In genomic region chr2:190335225-190335559, GRCh38 we compare ENCODE assay signal across 2 cellular contexts.
TF ChIP-seq lines count a peak whose summit lies in the region.

No MANE protein-coding gene starts in this region.

TF ChIP-seq in IMR-90, 13 proteins besides CTCF, POLR2A, EP300 and RAD21:
- TF ChIP-seq CEBPB (IDR thresholded peaks at IDR 0.05; ENCODE audit: low read depth, low read length), result peak; percentile 48; the same call in 1 of the 2 replicates
- TF ChIP-seq FOS (IDR thresholded peaks at IDR 0.05; ENCODE audit: low read depth, low read length), result no peak

TF ChIP-seq in HepG2, 621 proteins besides CTCF, POLR2A, EP300 and RAD21:
- no peak for TF ChIP-seq ZMAT3 (CRISPR knock-in tag; conservative IDR thresholded peaks at IDR 0.05)
- TF ChIP-seq IRF9 (CRISPR knock-in tag; IDR thresholded peaks at IDR 0.05; ENCODE audit: borderline replicate concordance), result no peak
- peak; percentile 38; the same call in 1 of the 2 replicates for TF ChIP-seq ELF3 (CRISPR knock-in tag; IDR thresholded peaks at IDR 0.05)
- peak; percentile 72 for TF ChIP-seq RBFOX2 (IDR thresholded peaks at IDR 0.05; ENCODE audit: low read depth, low read length)
- peak; percentile 47; the same call in 1 of the 2 replicates for TF ChIP-seq HNRNPUL1 (IDR thresholded peaks at IDR 0.05; ENCODE audit: low read depth, low read length)
- no peak for TF ChIP-seq ZNF577 (CRISPR knock-in tag; IDR thresholded peaks at IDR 0.05; ENCODE audit: borderline replicate concordance, low read depth)
- no peak for TF ChIP-seq ZNF816 (CRISPR knock-in tag; IDR thresholded peaks at IDR 0.05; ENCODE audit: borderline replicate concordance)
- peak; percentile 75 for TF ChIP-seq ZBTB40 (IDR thresholded peaks at IDR 0.05)
- TF ChIP-seq ZBTB40 (CRISPR knock-in tag; IDR thresholded peaks at IDR 0.05), result no peak; the same call in 1 of the 2 replicates
- peak; percentile 72; the same call in 1 of the 2 replicates for TF ChIP-seq HNF1A (IDR thresholded peaks at IDR 0.05; ENCODE audit: low read depth)
- no peak for TF ChIP-seq HNF1A (CRISPR knock-in tag; IDR thresholded peaks at IDR 0.05; ENCODE audit: borderline replicate concordance)
- no peak for TF ChIP-seq ZNF7 (CRISPR knock-in tag; IDR thresholded peaks at IDR 0.05)
- peak; percentile 58; the same call in 1 of the 2 replicates for TF ChIP-seq ARID3A (IDR thresholded peaks at IDR 0.05; ENCODE audit: low read depth, low read length)
- TF ChIP-seq CBX2 (IDR thresholded peaks at IDR 0.05; ENCODE audit: low read depth, low read length), result no peak
- 0 out of 2 replicates have a peak, but pooled peaks have one; percentile 16 for TF ChIP-seq CBX2 (CRISPR knock-in tag; IDR thresholded peaks at IDR 0.05; ENCODE audit: low read depth)
- TF ChIP-seq CEBPG (CRISPR knock-in tag; IDR thresholded peaks at IDR 0.05), result peak; percentile 91
- TF ChIP-seq PPARG (CRISPR knock-in tag; conservative IDR thresholded peaks at IDR 0.05), result peak; percentile 62; the same call in 1 of the 2 replicates
- no peak for TF ChIP-seq GPN1 (CRISPR knock-in tag; IDR thresholded peaks at IDR 0.05; ENCODE audit: borderline replicate concordance)
- TF ChIP-seq KDM6A (CRISPR knock-in tag; IDR thresholded peaks at IDR 0.05; ENCODE audit: low read depth), result 0 out of 2 replicates have a peak, but pooled peaks have one; percentile 39
- no peak for TF ChIP-seq ETV6 (CRISPR knock-in tag; conservative IDR thresholded peaks at IDR 0.05)
- TF ChIP-seq ZSCAN5A (CRISPR knock-in tag; IDR thresholded peaks at IDR 0.05; ENCODE audit: borderline replicate concordance), result no peak
- TF ChIP-seq NFE2 (CRISPR knock-in tag; IDR thresholded peaks at IDR 0.05), result no peak
- TF ChIP-seq MIXL1 (CRISPR knock-in tag; IDR thresholded peaks at IDR 0.05), result 0 out of 2 replicates have a peak, but pooled peaks have one; percentile 9
- TF ChIP-seq SKI (IDR thresholded peaks at IDR 0.05; ENCODE audit: partially characterized antibody), result no peak
- TF ChIP-seq ZSCAN9 (CRISPR knock-in tag; IDR thresholded peaks at IDR 0.05; ENCODE audit: borderline replicate concordance), result no peak
- TF ChIP-seq ZNF556 (CRISPR knock-in tag; IDR thresholded peaks at IDR 0.05; ENCODE audit: borderline replicate concordance), result no peak
- peak; percentile 43 for TF ChIP-seq GATAD2A (CRISPR knock-in tag; IDR thresholded peaks at IDR 0.05)
- TF ChIP-seq PITX1 (CRISPR knock-in tag; IDR thresholded peaks at IDR 0.05), result no peak
- TF ChIP-seq BCL6 (CRISPR knock-in tag; IDR thresholded peaks at IDR 0.05), result no peak
- no peak for TF ChIP-seq ZNF704 (CRISPR knock-in tag; IDR thresholded peaks at IDR 0.05; ENCODE audit: borderline replicate concordance)
- peak; percentile 91 for TF ChIP-seq CEBPB (IDR thresholded peaks at IDR 0.05; ENCODE audit: borderline replicate concordance, low read depth, low read length)
- no peak for TF ChIP-seq SIN3A (IDR thresholded peaks at IDR 0.05; ENCODE audit: borderline replicate concordance, low read depth, low read length)
- TF ChIP-seq KDM1A (CRISPR knock-in tag; IDR thresholded peaks at IDR 0.05), result no peak
- no peak for TF ChIP-seq ZBTB21 (CRISPR knock-in tag; IDR thresholded peaks at IDR 0.05)
- no peak for TF ChIP-seq SRF (IDR thresholded peaks at IDR 0.05; ENCODE audit: low read depth, low read length)
- no peak for TF ChIP-seq ISL2 (CRISPR knock-in tag; IDR thresholded peaks at IDR 0.05)
- no peak for TF ChIP-seq ZBTB7A (CRISPR knock-in tag; IDR thresholded peaks at IDR 0.05)
